1 cellular context compared by ENCODE assay signal in the genomic region with DNA sequence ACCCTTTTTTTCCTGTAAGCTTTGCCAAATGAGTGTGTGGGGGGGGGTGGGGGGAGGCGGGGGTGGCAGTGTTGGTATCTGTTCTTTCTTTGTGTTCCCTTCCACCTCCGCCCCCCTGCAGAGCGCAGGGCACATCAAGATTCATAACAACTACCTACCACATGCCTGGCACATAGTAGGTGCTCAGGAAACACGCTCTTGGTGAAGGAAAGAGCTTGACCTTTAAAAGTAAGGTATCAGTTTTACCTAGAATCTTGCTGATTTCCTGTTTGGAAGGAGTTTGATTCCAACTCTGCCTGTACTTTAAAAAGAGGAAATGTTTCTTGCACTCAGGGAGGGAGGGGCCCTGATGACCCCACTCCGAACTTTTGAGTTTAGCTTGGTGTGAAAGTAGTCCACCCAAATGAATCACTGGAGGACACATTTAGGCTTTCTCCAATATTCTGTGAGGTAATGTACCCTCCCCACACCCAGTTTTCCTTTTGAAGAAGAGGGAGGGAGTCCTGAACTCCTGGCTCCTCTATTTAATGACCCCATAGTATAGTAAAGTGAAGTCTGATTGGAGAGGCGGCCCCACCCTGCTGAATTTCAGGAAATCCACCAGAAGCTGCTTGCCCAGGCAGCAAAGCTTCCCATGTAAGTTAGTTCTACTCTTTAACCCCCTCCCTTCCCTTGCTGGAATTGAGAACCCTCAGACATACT.
TF ChIP-seq lines count a peak whose summit lies in the region.

No MANE protein-coding gene starts in this region.

TF ChIP-seq in SK-N-SH, 30 proteins besides CTCF, POLR2A, EP300 and RAD21 (continued from another document):
- TF ChIP-seq, protein P1, sequence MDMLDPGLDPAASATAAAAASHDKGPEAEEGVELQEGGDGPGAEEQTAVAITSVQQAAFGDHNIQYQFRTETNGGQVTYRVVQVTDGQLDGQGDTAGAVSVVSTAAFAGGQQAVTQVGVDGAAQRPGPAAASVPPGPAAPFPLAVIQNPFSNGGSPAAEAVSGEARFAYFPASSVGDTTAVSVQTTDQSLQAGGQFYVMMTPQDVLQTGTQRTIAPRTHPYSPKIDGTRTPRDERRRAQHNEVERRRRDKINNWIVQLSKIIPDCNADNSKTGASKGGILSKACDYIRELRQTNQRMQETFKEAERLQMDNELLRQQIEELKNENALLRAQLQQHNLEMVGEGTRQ (IDR thresholded peaks at IDR 0.05; ENCODE audit: borderline replicate concordance, low read depth, low read length) = no peak
- no peak for TF ChIP-seq EZH2phosphoT487 (IDR thresholded peaks at IDR 0.05; ENCODE audit: borderline replicate concordance, low read depth)
- no peak for TF ChIP-seq RFX5 (IDR thresholded peaks at IDR 0.05; ENCODE audit: low read length)
- TF ChIP-seq NFIC (IDR thresholded peaks at IDR 0.05; ENCODE audit: borderline replicate concordance) = no peak
- no peak for TF ChIP-seq RCOR1 (IDR thresholded peaks at IDR 0.05; ENCODE audit: low read length)
